In the genomic region with DNA sequence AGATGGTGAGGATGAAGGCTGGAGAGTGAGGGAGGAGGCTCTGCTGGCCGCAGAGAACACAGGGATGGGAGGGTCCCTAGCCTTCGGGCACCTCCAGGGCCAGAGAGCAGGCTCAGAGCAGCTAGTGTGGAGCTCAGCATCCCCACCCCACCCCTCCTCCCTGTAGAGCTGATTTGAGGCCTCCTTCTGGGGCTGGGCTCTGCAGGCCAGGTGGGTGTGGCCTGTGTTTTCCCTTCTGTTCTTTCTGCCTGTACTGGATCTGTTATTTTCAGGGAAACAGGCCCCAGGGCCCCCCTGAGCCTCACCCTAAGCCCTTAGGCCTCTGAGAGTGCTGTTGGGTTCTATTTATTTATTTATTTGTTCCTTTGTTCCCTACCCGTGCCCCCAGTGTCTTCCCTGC, we compare ENCODE assay signal across 17 cellular contexts. TPM values are rescaled to one million over a fixed set of nuclear protein-coding genes. Genes with fewer than 3 reads are reported as not detected.
A peak's percentile ranks its signal among the peaks of the same experiment; 100 is the strongest.
DNase-seq lines count a peak whose midpoint lies in the region; ATAC-seq and TF ChIP-seq lines count a peak whose summit lies in the region.
"Had no signal": no experiment of that assay in that cellular context is flagged by ENCODE, and none has a peak within 500 bp of the region (broad histone marks: within the 10 kb centered on the region; RNA-seq: fewer than 3 reads in every experiment).

No MANE protein-coding gene starts in this region.

- H3K4me2 ChIP-seq in GM23338, result no peak overlapping the region

- WGBS in heart left ventricle, 4 donors, result 86 to 95% (median 86%) methylated on average over 3 of the region's 3 CpGs

- no peak overlapping the region for H3K27ac Mint-ChIP-seq in GM23338
- peak overlapping the region; percentile 78; the same call in 1 of the 2 replicates for H3K27ac Mint-ChIP-seq in WTC11
- H3K27ac Mint-ChIP-seq in activated CD8-positive, alpha-beta T cell treated with anti-CD3 and anti-CD28 coated beads for 36 hours, result no peak overlapping the region
- H3K27ac Mint-ChIP-seq: CD4-positive, alpha-beta T cell had no signal

- H3K4me3 Mint-ChIP-seq in GM23338 (no peak overlapping the region; the same call in 2 of the 3 replicates), WTC11 (no peak overlapping the region)
- H3K4me3 Mint-ChIP-seq in activated CD8-positive, alpha-beta T cell treated with anti-CD3 and anti-CD28 coated beads for 36 hours, result no peak overlapping the region
- H3K4me3 Mint-ChIP-seq: CD4-positive, alpha-beta T cell had no signal

- H3K9me3 Mint-ChIP-seq in GM23338 (no peaks in the 10 kb centered on the region), WTC11 (no peaks in the 10 kb centered on the region)
- no peaks in the 10 kb centered on the region for H3K9me3 Mint-ChIP-seq in activated CD8-positive, alpha-beta T cell treated with anti-CD3 and anti-CD28 coated beads for 36 hours
- H3K9me3 Mint-ChIP-seq: CD4-positive, alpha-beta T cell; H9 had no signal

- peaks cover 18% of the 10 kb centered on the region; the same call in 1 of the 2 replicates for H3K4me1 ChIP-seq in GM23338 (ENCODE audit: insufficient read depth)
- peaks cover 0 to 36% (median 11%) of the 10 kb centered on the region in 12 donors for H3K4me1 ChIP-seq in heart left ventricle
- H3K4me1 ChIP-seq: BE2C, SJCRH30 had no signal

- no peak overlapping the region for H3K4me3 ChIP-seq in GM23338
- no peak overlapping the region for H3K4me3 ChIP-seq in heart left ventricle
- H3K4me3 ChIP-seq: SJCRH30 had no signal

- DNase-seq in GM23338 (ENCODE audit: low spot score), result no peak
- no peak for DNase-seq in WTC11 (ENCODE audit: low spot score)
- no peak for DNase-seq in substantia nigra (lab: John Stamatoyannopoulos, UW)
- DNase-seq in heart left ventricle, result no peak
- no peak for DNase-seq in NCI-H2171 (lab: John Stamatoyannopoulos, UW)
- no peak for DNase-seq in activated CD8-positive, alpha-beta T cell treated with anti-CD3 and anti-CD28 coated beads for 36 hours
- DNase-seq: BE2C; Calu3; CD4-positive, alpha-beta T cell; H9; NCI-H1930; NCI-H446; NCI-H69; PC-3; SJCRH30 had no signal

- H3K36me3 ChIP-seq in GM23338 (ENCODE audit: insufficient read depth) (no peaks in the 10 kb centered on the region), heart left ventricle (no peaks in the 10 kb centered on the region)
- H3K36me3 ChIP-seq: BE2C, SJCRH30 had no signal

- peaks cover 6% of the 10 kb centered on the region; the same call in 1 of the 2 replicates for H3F3A ChIP-seq in GM23338 (replicated peaks; ENCODE audit: low read depth)

- H3K36me3 Mint-ChIP-seq in GM23338 (ENCODE audit: low read depth), result peaks cover 7% of the 10 kb centered on the region; the same call in 2 of the 3 replicates
- peaks cover 5% of the 10 kb centered on the region for H3K36me3 Mint-ChIP-seq in WTC11
- no peaks in the 10 kb centered on the region for H3K36me3 Mint-ChIP-seq in activated CD8-positive, alpha-beta T cell treated with anti-CD3 and anti-CD28 coated beads for 36 hours (ENCODE audit: low read depth)

- CTCF ChIA-PET in WTC11 (lab: Charles Lee), result interaction anchor here (0.5 to 13.3 kb wide), 14 partner anchors 10 to 213 kb away, joined by 3 to 684 read pairs (median 19); partner anchors contain the start of genes NUAK2 and TMCC2
- CTCF ChIA-PET in activated CD8-positive, alpha-beta T cell treated with anti-CD3 and anti-CD28 coated beads for 36 hours (lab: Charles Lee), result interaction anchor here (0.7 to 23.4 kb wide), 19 partner anchors 9 to 265 kb away, joined by 3 to 1285 read pairs (median 8); partner anchors contain the start of gene NUAK2

- POLR2A ChIA-PET in WTC11 (lab: Charles Lee), result interaction anchor here (1.6 kb wide), 2 partner anchors 29 to 57 kb away, joined by 3 to 4 read pairs; no protein-coding TSS in a partner anchor
- POLR2A ChIA-PET in activated CD8-positive, alpha-beta T cell treated with anti-CD3 and anti-CD28 coated beads for 36 hours (lab: Charles Lee), result interaction anchor here (1.1 to 1.4 kb wide), 3 partner anchors 12 to 53 kb away, joined by 3 to 9 read pairs (median 4); no protein-coding TSS in a partner anchor

- peaks cover 28% of the 10 kb centered on the region for H3K4me1 Mint-ChIP-seq in GM23338
- H3K4me1 Mint-ChIP-seq in WTC11, result peaks cover 21% of the 10 kb centered on the region
- H3K4me1 Mint-ChIP-seq in activated CD8-positive, alpha-beta T cell treated with anti-CD3 and anti-CD28 coated beads for 36 hours (ENCODE audit: low read depth), result peaks cover 25% of the 10 kb centered on the region

- no peaks in the 10 kb centered on the region for H3K79me2 ChIP-seq in GM23338 (replicated peaks; ENCODE audit: insufficient read depth)

- H4K20me1 ChIP-seq in GM23338 (replicated peaks; ENCODE audit: insufficient read depth), result no peaks in the 10 kb centered on the region

- ATAC-seq in GM23338, result peak; percentile 12
- ATAC-seq in WTC11, result no peak
- ATAC-seq in heart left ventricle, result no peak
- ATAC-seq in activated CD8-positive, alpha-beta T cell treated with anti-CD3 and anti-CD28 coated beads for 36 hours, result no peak

- H3K27ac ChIP-seq in GM23338 (ENCODE audit: low read depth), result peak overlapping the region; percentile 67; the same call in 1 of the 2 replicates
- peak overlapping the region; percentile 95 for H3K27ac ChIP-seq in layer of hippocampus (ENCODE audit: low read depth, low read length)
- peak overlapping the region; percentile 96 for H3K27ac ChIP-seq in substantia nigra (ENCODE audit: low read depth, low read length, poor library complexity, severe bottlenecking)
- H3K27ac ChIP-seq in heart left ventricle, result no peak overlapping the region
- H3K27ac ChIP-seq: RWPE1, SJCRH30 had no signal

- H3K27me3 Mint-ChIP-seq in GM23338 (ENCODE audit: insufficient read depth, low read depth, poor library complexity), result peaks cover 13% of the 10 kb centered on the region
- no peaks in the 10 kb centered on the region for H3K27me3 Mint-ChIP-seq in WTC11 (ENCODE audit: low read depth)
- H3K27me3 Mint-ChIP-seq in activated CD8-positive, alpha-beta T cell treated with anti-CD3 and anti-CD28 coated beads for 36 hours, result no peaks in the 10 kb centered on the region
- H3K27me3 Mint-ChIP-seq: CD4-positive, alpha-beta T cell had no signal

- TF ChIP-seq CTCF in GM23338 (conservative IDR thresholded peaks at IDR 0.05; ENCODE audit: low read depth in 2 of 2), result no peak
- TF ChIP-seq CTCF in WTC11 (IDR thresholded peaks at IDR 0.05), result no peak
- TF ChIP-seq CTCF in heart left ventricle (IDR thresholded peaks at IDR 0.05), result no peak
- TF ChIP-seq CTCF in activated CD8-positive, alpha-beta T cell treated with anti-CD3 and anti-CD28 coated beads for 36 hours (IDR thresholded peaks at IDR 0.05), result no peak

- H3K27me3 ChIP-seq in GM23338 (ENCODE audit: insufficient read depth) (no peaks in the 10 kb centered on the region), layer of hippocampus (ENCODE audit: control insufficient read depth, insufficient read depth, low read length) (no peaks in the 10 kb centered on the region), heart left ventricle (no peaks in the 10 kb centered on the region)
- H3K27me3 ChIP-seq: BE2C, SJCRH30 had no signal

- H3K9me3 ChIP-seq in heart left ventricle, result no peaks in the 10 kb centered on the region
- H3K9me3 ChIP-seq: BE2C, SJCRH30 had no signal

- TF ChIP-seq POLR2A in heart left ventricle (IDR thresholded peaks at IDR 0.05), result no peak

- no peaks in the 10 kb centered on the region for H3K9me2 ChIP-seq in GM23338 (ENCODE audit: insufficient read depth)

- intact Hi-C loops in heart left ventricle (cut with DNase I), result loop anchor here in 2 of 10 donors (2.0 to 10.0 kb wide), 3 partner anchors 52 to 252 kb away; no protein-coding TSS in a partner anchor
- intact Hi-C loops in activated CD8-positive, alpha-beta T cell treated with anti-CD3 and anti-CD28 coated beads for 36 hours (cut with micrococcal nuclease), result no loop called here

- H2AFZ ChIP-seq in GM23338, result no peak overlapping the region

TF ChIP-seq in WTC11, 78 proteins besides CTCF, POLR2A, EP300 and RAD21 (continues in another document):
- TF ChIP-seq GRHL2 (CRISPR knock-in tag; IDR thresholded peaks at IDR 0.05; ENCODE audit: insufficient replicate concordance, severe bottlenecking) (no peak), NFE2L1 (CRISPR knock-in tag; IDR thresholded peaks at IDR 0.05) (no peak), ESRRA (CRISPR knock-in tag; IDR thresholded peaks at IDR 0.05; ENCODE audit: borderline replicate concordance) (no peak), ZSCAN18 (CRISPR knock-in tag; IDR thresholded peaks at IDR 0.05) (no peak), NFATC4 (CRISPR knock-in tag; IDR thresholded peaks at IDR 0.05) (no peak), GABPB1 (CRISPR knock-in tag; IDR thresholded peaks at IDR 0.05) (no peak), IRF2 (CRISPR knock-in tag; IDR thresholded peaks at IDR 0.05; ENCODE audit: borderline replicate concordance, low read depth) (no peak)

RNA-seq across cellular contexts. Expression of gene TMCC2, which starts 44.8 kb away (rescaled TPM):
- total RNA-seq in GM23338 (2014; rRNA removed; shearing (Covaris generic)), result 9.9 and 11.8 TPM in 2 replicates
- polyA plus RNA-seq in GM23338 (2016; fragmentation: Nextera tagmentation; extraction: Ambion mirVana) (2.6 and 3.1 TPM in 2 replicates), heart left ventricle (1 to 10 TPM; 1.4 to 2.0 TPM)
- total RNA-seq in WTC11 (2021) (9.5 to 11.2 TPM (median 11.2 TPM) in 3 replicates), heart left ventricle (1 to 10 TPM in 8 of 9 donors, under 1 TPM in 1; 0.97 to 5.1 (median 2.1) TPM)
- total RNA-seq in activated CD8-positive, alpha-beta T cell treated with anti-CD3 and anti-CD28 coated beads for 36 hours, result 1 to 10 TPM; 6.6 to 7.1 TPM

RNA-seq across cellular contexts. Expression of gene NUAK2, which starts 49.0 kb away (rescaled TPM):
- total RNA-seq in GM23338 (2014; rRNA removed; shearing (Covaris generic)), result 10.4 and 15.3 TPM in 2 replicates
- polyA plus RNA-seq in GM23338 (2016; fragmentation: Nextera tagmentation; extraction: Ambion mirVana) (7.7 and 7.8 TPM in 2 replicates), heart left ventricle (under 1 TPM; 0.46 to 0.50 TPM)
- total RNA-seq in WTC11 (2021) (8.7 to 10.8 TPM (median 10.8 TPM) in 3 replicates), heart left ventricle (1 to 10 TPM in 3 of 9 donors, under 1 TPM in 6; 0.25 to 2.6 (median 0.82) TPM)
- 1 to 10 TPM; 1.9 TPM for total RNA-seq in activated CD8-positive, alpha-beta T cell treated with anti-CD3 and anti-CD28 coated beads for 36 hours

Comparison
In these comparisons a context has a peak if more than half of its experiments do, and no peak if none do; other contexts are left out.
1. H3K27ac ChIP-seq: peak in GM23338 (single experiment), layer of hippocampus (single experiment) and substantia nigra (single experiment); none in heart left ventricle (0 of 12).